Comparison of ENCODE assay signal across 11 cellular contexts in the genomic region with DNA sequence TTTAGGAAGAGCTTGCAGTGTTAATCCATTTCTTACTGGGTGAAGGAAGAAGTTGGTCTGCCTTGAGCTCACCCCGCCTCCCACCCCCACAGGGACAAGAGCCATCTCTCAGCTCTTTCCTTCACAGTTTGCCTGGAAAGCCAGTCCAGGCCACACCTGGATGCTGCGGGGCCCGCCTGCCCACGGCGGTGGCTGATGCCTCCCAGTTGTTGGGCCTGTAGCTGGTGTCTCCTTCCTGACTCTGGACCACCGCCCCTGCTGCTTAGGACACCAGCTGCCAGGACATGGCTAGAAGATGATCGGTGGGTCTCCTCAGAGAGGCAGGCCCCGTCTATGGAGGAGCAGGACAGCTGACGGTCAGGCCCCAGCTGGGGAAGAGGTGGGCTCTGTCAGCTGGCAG.
"Had no signal": no experiment of that assay in that cellular context is flagged by ENCODE, and none has a peak within 500 bp of the region (broad histone marks: within the 10 kb centered on the region; RNA-seq: fewer than 3 reads in every experiment).

No MANE protein-coding gene starts in this region.

- H3K27ac ChIP-seq: GM23248 had no signal

- H3K4me2 ChIP-seq: GM23338 had no signal

- FAIRE-seq: H1, H54 had no signal

- H3K4me3 Mint-ChIP-seq: GM23338, H9, HFFc6 had no signal

- H3K9me3 ChIP-seq: HAP-1 had no signal

- H3K36me3 ChIP-seq: HAP-1 had no signal

- ATAC-seq: GM23338, HCT116 had no signal

- H3K27ac Mint-ChIP-seq: GM23338, HFFc6 had no signal

- DNase-seq: GM23248, GOT3, H7, H9, HCEC 1CT, HFFc6 had no signal

- H3K4me3 ChIP-seq: GM23248, GM23338, HAP-1 had no signal

- H3K9ac ChIP-seq: GM23248 had no signal

- H3K9me3 Mint-ChIP-seq: GM23338, H9, HFFc6 had no signal

- H2AFZ ChIP-seq: GM23248, GM23338 had no signal
